Comparison of ENCODE assay signal across 21 cellular contexts in genomic region chr4:148510211-148510610, GRCh38.
DNase-seq lines count a peak whose midpoint lies in the region; ATAC-seq and TF ChIP-seq lines count a peak whose summit lies in the region.
"Had no signal": no experiment of that assay in that cellular context is flagged by ENCODE, and none has a peak within 500 bp of the region (broad histone marks: within the 10 kb centered on the region; RNA-seq: fewer than 3 reads in every experiment).

No MANE protein-coding gene starts in this region.

- H2BK15ac ChIP-seq in IMR-90 (ENCODE audit: low read depth, low read length): no peak overlapping the region

- no peak overlapping the region for H3K23ac ChIP-seq in IMR-90 (ENCODE audit: low read depth, low read length)

- no peak overlapping the region for H2AK9ac ChIP-seq in IMR-90 (replicated peaks; ENCODE audit: low read depth, low read length, poor library complexity)

- H4K5ac ChIP-seq in IMR-90 (ENCODE audit: low read depth, low read length): no peak overlapping the region

- H3K9me3 ChIP-seq in IMR-90 (ENCODE audit: control insufficient read depth, insufficient read depth, low read length) (no peaks in the 10 kb centered on the region), PC-3 (ENCODE audit: low read length) (no peaks in the 10 kb centered on the region)
- H3K9me3 ChIP-seq: BE2C, BLaER1, Caco-2 had no signal

- H3K27me3 Mint-ChIP-seq in activated CD4-positive, alpha-beta memory T cell treated with anti-CD3 and anti-CD28 coated beads, Interleukin-2, amount 10 ng/mL, durations not matched to agents 7 days and 5 days: no peaks in the 10 kb centered on the region
- H3K27me3 Mint-ChIP-seq: CD4-positive, CD25-positive, alpha-beta regulatory T cell had no signal

- TF ChIP-seq CTCF in IMR-90 (conservative IDR thresholded peaks at IDR 0.05; ENCODE audit: low read depth, low read length): no peak
- TF ChIP-seq CTCF in PC-3 (conservative IDR thresholded peaks at IDR 0.05; ENCODE audit: low read depth, low read length): no peak
- TF ChIP-seq CTCF in epithelial cell of esophagus (IDR thresholded peaks at IDR 0.05; ENCODE audit: insufficient read depth, low read depth, low read length, missing control alignments): no peak
- TF ChIP-seq CTCF in foreskin keratinocyte (conservative IDR thresholded peaks at IDR 0.05): no peak

- H3K4me2 ChIP-seq in IMR-90 (ENCODE audit: low read depth, low read length): no peak overlapping the region
- H3K4me2 ChIP-seq in PC-3 (ENCODE audit: low read length): 0 out of 2 replicates have a peak overlapping the region, but pooled peaks have one; percentile 26
- H3K4me2 ChIP-seq: BLaER1 had no signal

- H2AFZ ChIP-seq in IMR-90 (replicated peaks; ENCODE audit: low read length, poor library complexity): peak overlapping the region; percentile 43
- H2AFZ ChIP-seq in PC-3 (ENCODE audit: low read length): peak overlapping the region; percentile 43; the same call in 1 of the 2 replicates

- DNase-seq in IMR-90 (no peak), PC-3 (peak; percentile 67), epithelial cell of esophagus (ENCODE audit: low read depth) (peak; percentile 27), foreskin keratinocyte (peak in 1 of 2 donors; percentile 56), HCEC 1CT (no peak), COLO668 (lab: John Stamatoyannopoulos, UW; ENCODE audit: unreplicated experiment) (no peak)
- no peak for DNase-seq in activated CD4-positive, alpha-beta memory T cell treated with anti-CD3 and anti-CD28 coated beads, Interleukin-2, amount 10 ng/mL, durations not matched to agents 7 days and 5 days
- DNase-seq in stimulated activated CD4-positive, alpha-beta T cell treated with anti-CD3 and anti-CD28 coated beads, Interleukin-2, amount 100 ng/mL, for 24 hours: no peak
- DNase-seq: 8988T; ACHN; BE2C; C1 segment of cervical spinal cord; Caco-2; Calu3; CD4-positive, alpha-beta memory T cell; CD4-positive, CD25-positive, alpha-beta regulatory T cell; CD8-positive, alpha-beta memory T cell; DMS79 treated with DMSO at 0.1 percent for 48 hours; GF-D8 had no signal

- TF ChIP-seq POLR2A in IMR-90 (IDR thresholded peaks at IDR 0.05; ENCODE audit: low read depth, low read length): no peak

- H4K91ac ChIP-seq in IMR-90 (ENCODE audit: insufficient read depth, low read depth, low read length): no peak overlapping the region

- BruUV-seq in IMR-90 (replicated peaks; lab: Mats Ljungman, UMichigan): no TSS peak
- no TSS peak for BruUV-seq in PC-3 (replicated peaks; lab: Mats Ljungman, UMichigan)

- no peak overlapping the region for H2BK120ac ChIP-seq in IMR-90 (ENCODE audit: low read depth, low read length)

- H3K18ac ChIP-seq in IMR-90 (ENCODE audit: low read depth, low read length): no peak overlapping the region

- H3K4me3 ChIP-seq in IMR-90 (ENCODE audit: insufficient read depth, low read depth, low read length) (no peak overlapping the region), PC-3 (ENCODE audit: low read length) (no peak overlapping the region), epithelial cell of esophagus (ENCODE audit: low read length) (no peak overlapping the region)
- H3K4me3 ChIP-seq: BLaER1 had no signal

- no peak overlapping the region for H3K27ac ChIP-seq in IMR-90 (ENCODE audit: insufficient read depth, low read length)
- H3K27ac ChIP-seq in PC-3 (ENCODE audit: low read length): peak overlapping the region; percentile 48
- no peak overlapping the region for H3K27ac ChIP-seq in foreskin keratinocyte
- H3K27ac ChIP-seq: BLaER1 had no signal

- H3K56ac ChIP-seq in IMR-90 (ENCODE audit: extremely low read depth, insufficient read depth, low read length): no peak overlapping the region

- no peak overlapping the region for H3K4me3 Mint-ChIP-seq in activated CD4-positive, alpha-beta memory T cell treated with anti-CD3 and anti-CD28 coated beads, Interleukin-2, amount 10 ng/mL, durations not matched to agents 7 days and 5 days
- H3K4me3 Mint-ChIP-seq: CD14-positive monocyte; CD4-positive, alpha-beta memory T cell; CD4-positive, CD25-positive, alpha-beta regulatory T cell; CD8-positive, alpha-beta memory T cell had no signal

- H3K9ac ChIP-seq in IMR-90 (ENCODE audit: low read depth, low read length) (no peak overlapping the region), PC-3 (ENCODE audit: low read length) (no peak overlapping the region)
- H3K9ac ChIP-seq: BLaER1 had no signal

- H3K4me1 ChIP-seq in IMR-90 (ENCODE audit: control insufficient read depth, insufficient read depth, low read length): no peaks in the 10 kb centered on the region
- peaks cover 42% of the 10 kb centered on the region for H3K4me1 ChIP-seq in PC-3 (ENCODE audit: insufficient read depth, low read length)
- peaks cover 21% of the 10 kb centered on the region for H3K4me1 ChIP-seq in foreskin keratinocyte
- H3K4me1 ChIP-seq: BE2C, BLaER1, Caco-2 had no signal

- no peaks in the 10 kb centered on the region for H3K79me1 ChIP-seq in IMR-90 (ENCODE audit: low read depth in 1 of 2, low read length in 2 of 2)

- WGBS in IMR-90 (ENCODE audit: extremely low coverage in 2 of 2, insufficient read length in 1 of 2), 2 experiments: no CpG with 5 or more reads among the region's 2 CpGs

- peaks cover 16% of the 10 kb centered on the region for H3K4me1 Mint-ChIP-seq in activated CD4-positive, alpha-beta memory T cell treated with anti-CD3 and anti-CD28 coated beads, Interleukin-2, amount 10 ng/mL, durations not matched to agents 7 days and 5 days
- H3K4me1 Mint-ChIP-seq: CD14-positive monocyte; CD4-positive, CD25-positive, alpha-beta regulatory T cell; CD8-positive, alpha-beta memory T cell had no signal

- no peak overlapping the region for H3K14ac ChIP-seq in IMR-90 (replicated peaks; ENCODE audit: low read depth, low read length)

- H3K79me2 ChIP-seq in PC-3 (ENCODE audit: low read length): no peaks in the 10 kb centered on the region

- H3K36me3 Mint-ChIP-seq in activated CD4-positive, alpha-beta memory T cell treated with anti-CD3 and anti-CD28 coated beads, Interleukin-2, amount 10 ng/mL, durations not matched to agents 7 days and 5 days (ENCODE audit: low read depth): no peaks in the 10 kb centered on the region
- H3K36me3 Mint-ChIP-seq: CD14-positive monocyte; CD4-positive, alpha-beta memory T cell had no signal

- intact Hi-C loops in IMR-90 (cut with micrococcal nuclease) (no loop called here), PC-3 (cut with micrococcal nuclease) (loop anchor here (10.0 kb wide), 1 partner anchor 145 kb away; no protein-coding TSS in a partner anchor)

- H4K20me1 ChIP-seq in IMR-90 (ENCODE audit: insufficient read depth, low read length) (no peaks in the 10 kb centered on the region), PC-3 (ENCODE audit: low read length) (no peaks in the 10 kb centered on the region)
- H4K20me1 ChIP-seq: BLaER1 had no signal

- TF ChIP-seq RAD21 in IMR-90 (IDR thresholded peaks at IDR 0.05; ENCODE audit: low read length): no peak

- no peaks in the 10 kb centered on the region for H3K9me1 ChIP-seq in IMR-90 (ENCODE audit: insufficient read depth, low read length)

- POLR2A ChIA-PET in IMR-90 (lab: Charles Lee; ENCODE audit: unreplicated experiment) (no interaction called here), PC-3 (lab: Charles Lee; ENCODE audit: unreplicated experiment) (no interaction called here)
- POLR2A ChIA-PET in activated CD4-positive, alpha-beta memory T cell treated with anti-CD3 and anti-CD28 coated beads, Interleukin-2, amount 10 ng/mL, durations not matched to agents 7 days and 5 days (lab: Charles Lee): no interaction called here

- H3K36me3 ChIP-seq in IMR-90 (ENCODE audit: control insufficient read depth, insufficient read depth, low read length) (no peaks in the 10 kb centered on the region), PC-3 (ENCODE audit: low read depth, low read length) (no peaks in the 10 kb centered on the region)
- H3K36me3 ChIP-seq: BE2C, BLaER1 had no signal

- H3K27me3 ChIP-seq in IMR-90 (ENCODE audit: control insufficient read depth, insufficient read depth, low read length) (no peaks in the 10 kb centered on the region), PC-3 (ENCODE audit: low read length) (no peaks in the 10 kb centered on the region), foreskin keratinocyte (no peaks in the 10 kb centered on the region)
- H3K27me3 ChIP-seq: BLaER1 had no signal

- H3K4ac ChIP-seq in IMR-90 (ENCODE audit: low read depth, low read length): no peak overlapping the region

- H2BK5ac ChIP-seq in IMR-90 (ENCODE audit: low read depth, low read length, poor library complexity, severe bottlenecking): no peak overlapping the region

- H3K27ac Mint-ChIP-seq in activated CD4-positive, alpha-beta memory T cell treated with anti-CD3 and anti-CD28 coated beads, Interleukin-2, amount 10 ng/mL, durations not matched to agents 7 days and 5 days: no peak overlapping the region
- H3K27ac Mint-ChIP-seq: CD14-positive monocyte; CD4-positive, alpha-beta memory T cell; CD4-positive, CD25-positive, alpha-beta regulatory T cell; CD8-positive, alpha-beta memory T cell had no signal

- H4K8ac ChIP-seq in IMR-90 (ENCODE audit: low read depth in 2 of 2, low read length in 2 of 2): no peak overlapping the region

- no peaks in the 10 kb centered on the region for H3K9me3 Mint-ChIP-seq in activated CD4-positive, alpha-beta memory T cell treated with anti-CD3 and anti-CD28 coated beads, Interleukin-2, amount 10 ng/mL, durations not matched to agents 7 days and 5 days
- H3K9me3 Mint-ChIP-seq: CD8-positive, alpha-beta memory T cell had no signal

- no peaks in the 10 kb centered on the region for H3F3A ChIP-seq in PC-3 (ENCODE audit: low read length, unreplicated experiment)

- dilution Hi-C loops in IMR-90 (cut with HindIII; ENCODE audit: low sequenced_read_pairs, unreplicated experiment): no loop called here

- no peak overlapping the region for H2BK20ac ChIP-seq in IMR-90 (ENCODE audit: low read depth, low read length)

- in situ Hi-C loops in IMR-90 (cut with MboI; ENCODE audit: low sequenced_read_pairs): no loop called here

- ATAC-seq in IMR-90 (ENCODE audit: low read depth) (no peak), PC-3 (peak; percentile 46), foreskin keratinocyte (peak; percentile 40)

- H2AK5ac ChIP-seq in IMR-90 (ENCODE audit: low read depth, low read length): no peak overlapping the region

- no peaks in the 10 kb centered on the region for H3K9me2 ChIP-seq in PC-3 (replicated peaks; ENCODE audit: low read length)

- CTCF ChIA-PET in IMR-90 (lab: Yijun Ruan, JAX): no interaction called here
- CTCF ChIA-PET in PC-3 (lab: Charles Lee): no interaction called here
- CTCF ChIA-PET in activated CD4-positive, alpha-beta memory T cell treated with anti-CD3 and anti-CD28 coated beads, Interleukin-2, amount 10 ng/mL, durations not matched to agents 7 days and 5 days (lab: Charles Lee): no interaction called here

TF ChIP-seq in IMR-90, 13 proteins besides CTCF, POLR2A, EP300 and RAD21:
- TF ChIP-seq RCOR1 (IDR thresholded peaks at IDR 0.05; ENCODE audit: insufficient replicate concordance, low read length) (no peak), FOS (IDR thresholded peaks at IDR 0.05; ENCODE audit: low read depth, low read length) (no peak)

Comparison
In these comparisons a context has a peak if more than half of its experiments do, and no peak if none do; other contexts are left out.
1. DNase-seq: peak in PC-3 (single experiment) and epithelial cell of esophagus (single experiment); none in IMR-90 (single experiment), activated CD4-positive, alpha-beta memory T cell treated with anti-CD3 and anti-CD28 coated beads, Interleukin-2, amount 10 ng/mL, durations not matched to agents 7 days and 5 days (single experiment), stimulated activated CD4-positive, alpha-beta T cell treated with anti-CD3 and anti-CD28 coated beads, Interleukin-2, amount 100 ng/mL, for 24 hours (0 of 2), HCEC 1CT (single experiment) and COLO668 (single experiment).